ENCODE assay signal across 24 cellular contexts in the genomic region with DNA sequence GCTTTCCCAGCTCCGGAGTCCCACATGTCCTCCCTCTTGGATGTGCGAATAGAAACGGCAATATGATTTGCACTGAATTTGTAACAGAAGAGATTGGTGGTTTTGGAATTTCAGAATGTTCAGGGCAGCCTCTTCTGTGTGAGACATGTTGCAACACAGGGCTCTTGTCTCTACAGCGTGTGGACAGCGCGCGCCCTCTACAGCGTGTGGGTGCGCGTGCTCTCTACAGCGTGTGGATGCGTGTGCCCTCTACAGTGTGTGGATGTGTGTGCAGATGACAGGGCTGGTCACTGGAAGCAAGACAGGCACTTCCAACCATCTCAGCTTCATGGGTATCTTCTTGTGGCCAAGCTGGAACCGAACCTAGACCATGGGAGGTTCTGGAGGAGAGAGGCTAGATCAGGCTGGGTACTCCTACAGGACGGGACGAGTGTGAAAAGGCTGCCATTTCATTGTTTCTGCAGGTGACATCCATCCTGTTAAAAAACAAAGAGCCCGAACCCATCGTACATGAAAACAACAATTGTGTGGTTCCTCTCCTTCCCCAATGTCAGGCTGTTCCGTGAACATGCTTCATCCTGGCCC.
DNase-seq lines count a peak whose midpoint lies in the region; ATAC-seq and TF ChIP-seq lines count a peak whose summit lies in the region.
"Had no signal": no experiment of that assay in that cellular context is flagged by ENCODE, and none has a peak within 500 bp of the region (broad histone marks: within the 10 kb centered on the region; RNA-seq: fewer than 3 reads in every experiment).

No MANE protein-coding gene starts in this region.

- H3K9ac ChIP-seq in SK-N-SH = no peak overlapping the region
- H3K9ac ChIP-seq in neuronal stem cell (ENCODE audit: low read depth, low read length, poor library complexity) = no peak overlapping the region
- H3K9ac ChIP-seq: BLaER1 treated with 17β-estradiol and CSF1 and Interleukin-3, amounts not matched to agents 10 nM and 100 nM had no signal

- H3K14ac ChIP-seq in neuronal stem cell (ENCODE audit: low read length) = no peak overlapping the region

- H4K91ac ChIP-seq in neuronal stem cell (ENCODE audit: low read depth, low read length, poor library complexity) = no peak overlapping the region

- no peaks in the 10 kb centered on the region for H3K9me2 ChIP-seq in SK-N-SH

- no peak overlapping the region for H2AK5ac ChIP-seq in neuronal stem cell (ENCODE audit: low read depth, low read length)

- no peak overlapping the region for H4K8ac ChIP-seq in neuronal stem cell (ENCODE audit: low read depth, low read length)

- H3K79me2 ChIP-seq in SK-N-SH (ENCODE audit: insufficient read depth) = no peaks in the 10 kb centered on the region

- H3K4ac ChIP-seq in neuronal stem cell (ENCODE audit: low read length) = no peak overlapping the region

- H2BK12ac ChIP-seq in neuronal stem cell (ENCODE audit: low read length) = no peak overlapping the region

- 48% methylated on average over 16 of the region's 18 CpGs for WGBS in SK-N-SH (ENCODE audit: low lambda C conversion rate)
- no CpG with 5 or more reads among the region's 18 CpGs for WGBS in neuronal stem cell (ENCODE audit: extremely low coverage in 2 of 2, insufficient read length in 2 of 2, insufficient replicate concordance in 1 of 2), 2 donors

- H4K20me1 ChIP-seq in SK-N-SH (ENCODE audit: insufficient read depth) = no peaks in the 10 kb centered on the region
- H4K20me1 ChIP-seq: BLaER1 treated with 17β-estradiol and CSF1 and Interleukin-3, amounts not matched to agents 10 nM and 100 nM had no signal

- H3K9me3 ChIP-seq in SK-N-SH = no peaks in the 10 kb centered on the region
- H3K9me3 ChIP-seq in neuronal stem cell (replicated peaks in 1 of 2; ENCODE audit: control insufficient read depth in 2 of 2, insufficient read depth in 1 of 2, low read depth in 1 of 2, low read length in 2 of 2) = no peaks in the 10 kb centered on the region
- H3K9me3 ChIP-seq: breast epithelium, left ventricle myocardium inferior, mucosa of descending colon, prostate gland, transverse colon had no signal

- H3K4me2 ChIP-seq in SK-N-SH = no peak overlapping the region
- H3K4me2 ChIP-seq in neuronal stem cell (ENCODE audit: insufficient read depth, low read length, poor library complexity, severe bottlenecking) = no peak overlapping the region
- H3K4me2 ChIP-seq: BLaER1 treated with 17β-estradiol and CSF1 and Interleukin-3, amounts not matched to agents 10 nM and 100 nM had no signal

- no peak overlapping the region for H2BK5ac ChIP-seq in neuronal stem cell (ENCODE audit: low read length)

- H2AFZ ChIP-seq in SK-N-SH (ENCODE audit: low read depth) = no peak overlapping the region
- H2AFZ ChIP-seq in neuronal stem cell (ENCODE audit: low read length) = no peak overlapping the region

- H3K4me3 ChIP-seq in SK-N-SH (ENCODE audit: low read depth in 2 of 2, low read length in 1 of 2) = no peak overlapping the region
- no peak overlapping the region for H3K4me3 ChIP-seq in neuronal stem cell (ENCODE audit: low read length in 2 of 2)
- H3K4me3 ChIP-seq: BLaER1 treated with 17β-estradiol and CSF1 and Interleukin-3, amounts not matched to agents 10 nM and 100 nM; breast epithelium; left ventricle myocardium inferior; mucosa of descending colon; prostate gland; transverse colon had no signal

- no peak for TF ChIP-seq CTCF in SK-N-SH (IDR thresholded peaks at IDR 0.05)

- ATAC-seq in HG02610 (IDR thresholded peaks at IDR 0.05; ENCODE audit: unreplicated experiment) (no peak), GM21528 (IDR thresholded peaks at IDR 0.05; ENCODE audit: low FRiP score, unreplicated experiment) (no peak), GM21619 (IDR thresholded peaks at IDR 0.05; ENCODE audit: unreplicated experiment) (no peak)
- ATAC-seq: mucosa of descending colon, T-cell had no signal

- no peaks in the 10 kb centered on the region for H3K79me1 ChIP-seq in neuronal stem cell (ENCODE audit: low read depth, low read length)

- POLR2A ChIA-PET in SK-N-SH (lab: Yijun Ruan, JAX) = no interaction called here

- H3K27ac ChIP-seq in SK-N-SH (ENCODE audit: low read depth in 2 of 2, low read length in 1 of 2) (no peak overlapping the region), neuronal stem cell (replicated peaks; ENCODE audit: low read length) (no peak overlapping the region)
- H3K27ac ChIP-seq: BLaER1 treated with 17β-estradiol and CSF1 and Interleukin-3, amounts not matched to agents 10 nM and 100 nM; breast epithelium; left ventricle myocardium inferior; prostate gland; transverse colon had no signal

- no peak overlapping the region for H2BK120ac ChIP-seq in neuronal stem cell (ENCODE audit: low read depth, low read length)

- no peaks in the 10 kb centered on the region for H3F3A ChIP-seq in SK-N-SH (replicated peaks; ENCODE audit: insufficient read depth)

- H3K27me3 ChIP-seq in SK-N-SH (ENCODE audit: insufficient read depth) = peaks cover 17% of the 10 kb centered on the region; the same call in 1 of the 2 replicates
- peaks cover 0 to 15% (median 0%) of the 10 kb centered on the region in 3 experiments for H3K27me3 ChIP-seq in neuronal stem cell (ENCODE audit: control insufficient read depth in 3 of 3, insufficient read depth in 3 of 3, low read depth in 1 of 3, low read length in 3 of 3)
- H3K27me3 ChIP-seq: BLaER1 treated with 17β-estradiol and CSF1 and Interleukin-3, amounts not matched to agents 10 nM and 100 nM; transverse colon had no signal

- TF ChIP-seq RAD21 in SK-N-SH (IDR thresholded peaks at IDR 0.05; ENCODE audit: low read length) = peak; percentile 39

- H3K36me3 ChIP-seq in SK-N-SH (replicated peaks in 1 of 2; ENCODE audit: control insufficient read depth in 1 of 2, insufficient read depth in 2 of 2, low read length in 1 of 2) (no peaks in the 10 kb centered on the region), neuronal stem cell (replicated peaks in 1 of 2; ENCODE audit: control insufficient read depth in 2 of 2, insufficient read depth in 2 of 2, low read length in 2 of 2) (no peaks in the 10 kb centered on the region)
- H3K36me3 ChIP-seq: BLaER1 treated with 17β-estradiol and CSF1 and Interleukin-3, amounts not matched to agents 10 nM and 100 nM; breast epithelium; left ventricle myocardium inferior; prostate gland; transverse colon had no signal

- H3K4me1 ChIP-seq in SK-N-SH (ENCODE audit: control insufficient read depth in 1 of 2, insufficient read depth in 2 of 2, low read depth in 1 of 2, low read length in 1 of 2) (no peaks in the 10 kb centered on the region), neuronal stem cell (ENCODE audit: control insufficient read depth in 2 of 2, insufficient read depth in 1 of 2, low read depth in 1 of 2, low read length in 2 of 2) (no peaks in the 10 kb centered on the region)
- H3K4me1 ChIP-seq: breast epithelium, left ventricle myocardium inferior, prostate gland, transverse colon had no signal

- H3K23ac ChIP-seq in neuronal stem cell (ENCODE audit: low read depth, low read length, poor library complexity) = no peak overlapping the region

- CTCF ChIA-PET in SK-N-SH (lab: Yijun Ruan, JAX) = interaction anchor here (1.3 to 1.6 kb wide), 2 partner anchors 30 to 331 kb away, joined by 6 read pairs; no protein-coding TSS in a partner anchor

- TF ChIP-seq EP300 in SK-N-SH (IDR thresholded peaks at IDR 0.05; ENCODE audit: borderline replicate concordance in 1 of 2, low read depth in 1 of 2, low read length in 1 of 2) = no peak

- DNase-seq in AG20443 (ENCODE audit: low spot score) (peak; percentile 70), Daoy (ENCODE audit: low read depth) (peak; percentile 39), SK-N-SH (no peak), neuronal stem cell (ENCODE audit: low spot score) (no peak), SK-N-DZ (ENCODE audit: low spot score) (no peak)
- DNase-seq: activated CD4-positive, alpha-beta T cell treated with anti-CD3 and anti-CD28 coated beads, Interleukin-2, amount 50 U/mL, for 1 hour; activated gamma-delta T cell; DMS 273 treated with DMSO at 0.1 percent for 48 hours; immature natural killer cell; Kasumi-1; left ventricle myocardium inferior; mucosa of descending colon; NCI-H2107; NCI-H524; small intestine; stimulated activated CD4-positive, alpha-beta T cell treated with anti-CD3 and anti-CD28 coated beads, Interleukin-4, amount 100 ng/mL, for 24 hours; T-cell; transverse colon had no signal

- no peak overlapping the region for H3K18ac ChIP-seq in neuronal stem cell (ENCODE audit: low read length)

- H2BK15ac ChIP-seq in neuronal stem cell (ENCODE audit: low read length) = peak overlapping the region; percentile 7

TF ChIP-seq in SK-N-SH, 30 proteins besides CTCF, POLR2A, EP300 and RAD21:
- TF ChIP-seq GATA2 (CRISPR knock-in tag; IDR thresholded peaks at IDR 0.05) = no peak

Comparison
In these comparisons a context has a peak if more than half of its experiments do, and no peak if none do; other contexts are left out.
1. DNase-seq: peak in AG20443 (single experiment) and Daoy (single experiment); none in SK-N-SH (single experiment), neuronal stem cell (single experiment) and SK-N-DZ (single experiment).